1 cellular context compared by ENCODE assay signal in the genomic region with DNA sequence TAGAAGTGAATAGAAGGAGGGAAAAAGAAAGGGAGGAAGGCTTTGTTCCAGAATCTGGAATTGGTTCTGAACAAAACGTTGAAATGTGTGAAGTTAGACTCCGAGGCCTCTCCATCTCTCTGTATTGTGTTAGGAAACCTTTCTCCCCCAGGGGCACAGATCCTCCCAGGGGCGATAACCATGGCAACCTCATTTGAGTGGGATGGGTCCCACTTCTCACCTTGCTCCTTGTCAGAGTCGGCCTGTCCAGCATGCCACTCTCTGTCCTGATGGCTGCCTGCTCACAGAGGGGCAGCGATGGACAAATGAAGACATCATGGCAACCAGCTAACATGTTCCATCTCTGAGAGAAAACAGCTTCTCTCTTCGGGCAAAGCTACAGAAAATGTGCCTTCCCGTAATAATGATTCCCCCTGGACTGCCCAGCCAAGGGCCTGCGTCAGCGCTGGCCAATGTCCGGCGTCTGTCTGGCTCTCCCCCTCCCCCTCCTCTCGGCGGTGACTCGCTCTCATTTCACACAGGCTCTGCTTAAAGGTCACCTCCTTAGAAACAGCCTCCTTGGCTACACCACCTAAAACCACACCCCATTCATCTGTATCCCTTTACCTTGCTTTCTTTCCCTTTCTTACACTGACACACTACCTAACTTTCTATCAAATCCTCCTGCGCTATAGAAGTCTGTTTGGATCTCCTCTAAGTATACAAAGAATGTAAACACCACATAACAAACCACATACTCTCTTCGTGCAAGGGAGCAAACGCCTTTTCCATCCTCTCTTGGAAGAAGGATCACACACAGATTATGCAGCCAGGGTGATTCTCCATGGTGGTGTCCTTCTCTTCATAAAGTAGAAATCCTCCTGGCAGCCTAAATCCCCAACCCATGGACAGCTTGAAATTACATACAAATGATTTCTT.
A peak's percentile ranks its signal among the peaks of the same experiment; 100 is the strongest.
TF ChIP-seq lines count a peak whose summit lies in the region.

No MANE protein-coding gene starts in this region.

TF ChIP-seq in HepG2, 621 proteins besides CTCF, POLR2A, EP300 and RAD21:
- TF ChIP-seq, protein P1, sequence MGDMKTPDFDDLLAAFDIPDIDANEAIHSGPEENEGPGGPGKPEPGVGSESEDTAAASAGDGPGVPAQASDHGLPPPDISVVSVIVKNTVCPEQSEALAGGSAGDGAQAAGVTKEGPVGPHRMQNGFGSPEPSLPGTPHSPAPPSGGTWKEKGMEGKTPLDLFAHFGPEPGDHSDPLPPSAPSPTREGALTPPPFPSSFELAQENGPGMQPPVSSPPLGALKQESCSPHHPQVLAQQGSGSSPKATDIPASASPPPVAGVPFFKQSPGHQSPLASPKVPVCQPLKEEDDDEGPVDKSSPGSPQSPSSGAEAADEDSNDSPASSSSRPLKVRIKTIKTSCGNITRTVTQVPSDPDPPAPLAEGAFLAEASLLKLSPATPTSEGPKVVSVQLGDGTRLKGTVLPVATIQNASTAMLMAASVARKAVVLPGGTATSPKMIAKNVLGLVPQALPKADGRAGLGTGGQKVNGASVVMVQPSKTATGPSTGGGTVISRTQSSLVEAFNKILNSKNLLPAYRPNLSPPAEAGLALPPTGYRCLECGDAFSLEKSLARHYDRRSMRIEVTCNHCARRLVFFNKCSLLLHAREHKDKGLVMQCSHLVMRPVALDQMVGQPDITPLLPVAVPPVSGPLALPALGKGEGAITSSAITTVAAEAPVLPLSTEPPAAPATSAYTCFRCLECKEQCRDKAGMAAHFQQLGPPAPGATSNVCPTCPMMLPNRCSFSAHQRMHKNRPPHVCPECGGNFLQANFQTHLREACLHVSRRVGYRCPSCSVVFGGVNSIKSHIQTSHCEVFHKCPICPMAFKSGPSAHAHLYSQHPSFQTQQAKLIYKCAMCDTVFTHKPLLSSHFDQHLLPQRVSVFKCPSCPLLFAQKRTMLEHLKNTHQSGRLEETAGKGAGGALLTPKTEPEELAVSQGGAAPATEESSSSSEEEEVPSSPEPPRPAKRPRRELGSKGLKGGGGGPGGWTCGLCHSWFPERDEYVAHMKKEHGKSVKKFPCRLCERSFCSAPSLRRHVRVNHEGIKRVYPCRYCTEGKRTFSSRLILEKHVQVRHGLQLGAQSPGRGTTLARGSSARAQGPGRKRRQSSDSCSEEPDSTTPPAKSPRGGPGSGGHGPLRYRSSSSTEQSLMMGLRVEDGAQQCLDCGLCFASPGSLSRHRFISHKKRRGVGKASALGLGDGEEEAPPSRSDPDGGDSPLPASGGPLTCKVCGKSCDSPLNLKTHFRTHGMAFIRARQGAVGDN (CRISPR knock-in tag; IDR thresholded peaks at IDR 0.05), result peak; percentile 41; the same call in 1 of the 2 replicates
- TF ChIP-seq, protein P2, sequence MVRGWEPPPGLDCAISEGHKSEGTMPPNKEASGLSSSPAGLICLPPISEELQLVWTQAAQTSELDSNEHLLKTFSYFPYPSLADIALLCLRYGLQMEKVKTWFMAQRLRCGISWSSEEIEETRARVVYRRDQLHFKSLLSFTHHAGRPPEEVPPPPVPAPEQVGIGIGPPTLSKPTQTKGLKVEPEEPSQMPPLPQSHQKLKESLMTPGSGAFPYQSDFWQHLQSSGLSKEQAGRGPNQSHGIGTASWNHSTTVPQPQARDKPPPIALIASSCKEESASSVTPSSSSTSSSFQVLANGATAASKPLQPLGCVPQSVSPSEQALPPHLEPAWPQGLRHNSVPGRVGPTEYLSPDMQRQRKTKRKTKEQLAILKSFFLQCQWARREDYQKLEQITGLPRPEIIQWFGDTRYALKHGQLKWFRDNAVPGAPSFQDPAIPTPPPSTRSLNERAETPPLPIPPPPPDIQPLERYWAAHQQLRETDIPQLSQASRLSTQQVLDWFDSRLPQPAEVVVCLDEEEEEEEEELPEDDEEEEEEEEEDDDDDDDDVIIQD (CRISPR knock-in tag; IDR thresholded peaks at IDR 0.05; ENCODE audit: low read depth), result 0 out of 2 replicates have a peak, but pooled peaks have one; percentile 15
- peak; percentile 19; the same call in 1 of the 2 replicates for TF ChIP-seq ZNF331 (CRISPR knock-in tag; IDR thresholded peaks at IDR 0.05)
- TF ChIP-seq FOXA1 (IDR thresholded peaks at IDR 0.05), result 0 out of 2 replicates have a peak, but pooled peaks have one; percentile 27
- TF ChIP-seq FOXA1 (CRISPR knock-in tag; IDR thresholded peaks at IDR 0.05), result no peak
- no peak for TF ChIP-seq SMARCC2 (IDR thresholded peaks at IDR 0.05)
- TF ChIP-seq, protein P3, sequence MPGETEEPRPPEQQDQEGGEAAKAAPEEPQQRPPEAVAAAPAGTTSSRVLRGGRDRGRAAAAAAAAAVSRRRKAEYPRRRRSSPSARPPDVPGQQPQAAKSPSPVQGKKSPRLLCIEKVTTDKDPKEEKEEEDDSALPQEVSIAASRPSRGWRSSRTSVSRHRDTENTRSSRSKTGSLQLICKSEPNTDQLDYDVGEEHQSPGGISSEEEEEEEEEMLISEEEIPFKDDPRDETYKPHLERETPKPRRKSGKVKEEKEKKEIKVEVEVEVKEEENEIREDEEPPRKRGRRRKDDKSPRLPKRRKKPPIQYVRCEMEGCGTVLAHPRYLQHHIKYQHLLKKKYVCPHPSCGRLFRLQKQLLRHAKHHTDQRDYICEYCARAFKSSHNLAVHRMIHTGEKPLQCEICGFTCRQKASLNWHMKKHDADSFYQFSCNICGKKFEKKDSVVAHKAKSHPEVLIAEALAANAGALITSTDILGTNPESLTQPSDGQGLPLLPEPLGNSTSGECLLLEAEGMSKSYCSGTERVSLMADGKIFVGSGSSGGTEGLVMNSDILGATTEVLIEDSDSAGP (CRISPR knock-in tag; IDR thresholded peaks at IDR 0.05; ENCODE audit: borderline replicate concordance), result 0 out of 2 replicates have a peak, but pooled peaks have one; percentile 27
- peak; percentile 73 for TF ChIP-seq FOXA3 (CRISPR knock-in tag; IDR thresholded peaks at IDR 0.05)
- no peak for TF ChIP-seq ZNF501 (CRISPR knock-in tag; IDR thresholded peaks at IDR 0.05)
- no peak for TF ChIP-seq GLI4 (CRISPR knock-in tag; IDR thresholded peaks at IDR 0.05; ENCODE audit: borderline replicate concordance)
- TF ChIP-seq, protein P4, sequence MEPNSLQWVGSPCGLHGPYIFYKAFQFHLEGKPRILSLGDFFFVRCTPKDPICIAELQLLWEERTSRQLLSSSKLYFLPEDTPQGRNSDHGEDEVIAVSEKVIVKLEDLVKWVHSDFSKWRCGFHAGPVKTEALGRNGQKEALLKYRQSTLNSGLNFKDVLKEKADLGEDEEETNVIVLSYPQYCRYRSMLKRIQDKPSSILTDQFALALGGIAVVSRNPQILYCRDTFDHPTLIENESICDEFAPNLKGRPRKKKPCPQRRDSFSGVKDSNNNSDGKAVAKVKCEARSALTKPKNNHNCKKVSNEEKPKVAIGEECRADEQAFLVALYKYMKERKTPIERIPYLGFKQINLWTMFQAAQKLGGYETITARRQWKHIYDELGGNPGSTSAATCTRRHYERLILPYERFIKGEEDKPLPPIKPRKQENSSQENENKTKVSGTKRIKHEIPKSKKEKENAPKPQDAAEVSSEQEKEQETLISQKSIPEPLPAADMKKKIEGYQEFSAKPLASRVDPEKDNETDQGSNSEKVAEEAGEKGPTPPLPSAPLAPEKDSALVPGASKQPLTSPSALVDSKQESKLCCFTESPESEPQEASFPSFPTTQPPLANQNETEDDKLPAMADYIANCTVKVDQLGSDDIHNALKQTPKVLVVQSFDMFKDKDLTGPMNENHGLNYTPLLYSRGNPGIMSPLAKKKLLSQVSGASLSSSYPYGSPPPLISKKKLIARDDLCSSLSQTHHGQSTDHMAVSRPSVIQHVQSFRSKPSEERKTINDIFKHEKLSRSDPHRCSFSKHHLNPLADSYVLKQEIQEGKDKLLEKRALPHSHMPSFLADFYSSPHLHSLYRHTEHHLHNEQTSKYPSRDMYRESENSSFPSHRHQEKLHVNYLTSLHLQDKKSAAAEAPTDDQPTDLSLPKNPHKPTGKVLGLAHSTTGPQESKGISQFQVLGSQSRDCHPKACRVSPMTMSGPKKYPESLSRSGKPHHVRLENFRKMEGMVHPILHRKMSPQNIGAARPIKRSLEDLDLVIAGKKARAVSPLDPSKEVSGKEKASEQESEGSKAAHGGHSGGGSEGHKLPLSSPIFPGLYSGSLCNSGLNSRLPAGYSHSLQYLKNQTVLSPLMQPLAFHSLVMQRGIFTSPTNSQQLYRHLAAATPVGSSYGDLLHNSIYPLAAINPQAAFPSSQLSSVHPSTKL (CRISPR knock-in tag; IDR thresholded peaks at IDR 0.05), result peak; percentile 22; the same call in 1 of the 2 replicates
- no peak for TF ChIP-seq DPF2 (CRISPR knock-in tag; IDR thresholded peaks at IDR 0.05; ENCODE audit: borderline replicate concordance, low read depth)
- TF ChIP-seq FOXP1 (IDR thresholded peaks at IDR 0.05), result no peak
- peak; percentile 15; the same call in 1 of the 2 replicates for TF ChIP-seq FOXP1 (CRISPR knock-in tag; IDR thresholded peaks at IDR 0.05)
- no peak for TF ChIP-seq YEATS4 (CRISPR knock-in tag; IDR thresholded peaks at IDR 0.05; ENCODE audit: borderline replicate concordance)
- TF ChIP-seq, protein P5, sequence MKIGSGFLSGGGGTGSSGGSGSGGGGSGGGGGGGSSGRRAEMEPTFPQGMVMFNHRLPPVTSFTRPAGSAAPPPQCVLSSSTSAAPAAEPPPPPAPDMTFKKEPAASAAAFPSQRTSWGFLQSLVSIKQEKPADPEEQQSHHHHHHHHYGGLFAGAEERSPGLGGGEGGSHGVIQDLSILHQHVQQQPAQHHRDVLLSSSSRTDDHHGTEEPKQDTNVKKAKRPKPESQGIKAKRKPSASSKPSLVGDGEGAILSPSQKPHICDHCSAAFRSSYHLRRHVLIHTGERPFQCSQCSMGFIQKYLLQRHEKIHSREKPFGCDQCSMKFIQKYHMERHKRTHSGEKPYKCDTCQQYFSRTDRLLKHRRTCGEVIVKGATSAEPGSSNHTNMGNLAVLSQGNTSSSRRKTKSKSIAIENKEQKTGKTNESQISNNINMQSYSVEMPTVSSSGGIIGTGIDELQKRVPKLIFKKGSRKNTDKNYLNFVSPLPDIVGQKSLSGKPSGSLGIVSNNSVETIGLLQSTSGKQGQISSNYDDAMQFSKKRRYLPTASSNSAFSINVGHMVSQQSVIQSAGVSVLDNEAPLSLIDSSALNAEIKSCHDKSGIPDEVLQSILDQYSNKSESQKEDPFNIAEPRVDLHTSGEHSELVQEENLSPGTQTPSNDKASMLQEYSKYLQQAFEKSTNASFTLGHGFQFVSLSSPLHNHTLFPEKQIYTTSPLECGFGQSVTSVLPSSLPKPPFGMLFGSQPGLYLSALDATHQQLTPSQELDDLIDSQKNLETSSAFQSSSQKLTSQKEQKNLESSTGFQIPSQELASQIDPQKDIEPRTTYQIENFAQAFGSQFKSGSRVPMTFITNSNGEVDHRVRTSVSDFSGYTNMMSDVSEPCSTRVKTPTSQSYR (CRISPR knock-in tag; IDR thresholded peaks at IDR 0.05; ENCODE audit: borderline replicate concordance), result peak; percentile 69; the same call in 1 of the 2 replicates
TF ChIP-seq in HepG2: peak in this region for 9.
